In genomic region chr4:147731611-147732515, GRCh38 we compare ENCODE assay signal across 7 cellular contexts. TPM values are rescaled to one million over a fixed set of nuclear protein-coding genes. Genes with fewer than 3 reads are reported as not detected.
DNase-seq lines count a peak whose midpoint lies in the region; ATAC-seq and TF ChIP-seq lines count a peak whose summit lies in the region.

Gene ARHGAP10 (plus strand): TSS chr4:147732088. CDS start chr4:147732302, 214 bp downstream.

- intact Hi-C loops in lower lobe of right lung (cut with DNase I): no loop called here

- H3K27ac ChIP-seq in lower lobe of right lung: peak within 1 kb of the TSS; percentile 88

- DNase-seq in NCI-H1105 treated with DMSO at 0.1 percent for 48 hours (lab: John Stamatoyannopoulos, UW): peak; percentile 56
- DNase-seq in activated CD4-positive, alpha-beta T cell treated with anti-CD3 and anti-CD28 coated beads, Interleukin-2, amount 50 U/mL, for 4 hours: peak; percentile 66 to 72
- peak; percentile 42 to 74 for DNase-seq in dermis microvascular lymphatic vessel endothelial cell (ENCODE audit: low read depth in 2 of 2)
- peak; percentile 82 for DNase-seq in lower lobe of right lung
- DNase-seq in stimulated activated CD4-positive, alpha-beta T cell treated with anti-CD3 and anti-CD28 coated beads, TNF-alpha, amount 100 ng/mL, for 48 hours (ENCODE audit: low read depth in 3 of 3): peak; percentile 34 to 58 (median 35)

- H3K27me3 ChIP-seq in lower lobe of right lung (ENCODE audit: low read depth): no peaks in the 10 kb centered on the region

- no peak for TF ChIP-seq CTCF in lower lobe of right lung (IDR thresholded peaks at IDR 0.05)

- ATAC-seq in GM18498 (IDR thresholded peaks at IDR 0.05; ENCODE audit: unreplicated experiment): peak; percentile 69
- ATAC-seq in HG02588 (IDR thresholded peaks at IDR 0.05; ENCODE audit: unreplicated experiment): peak; percentile 72
- peak; percentile 89 to 91 for ATAC-seq in lower lobe of right lung

- no peaks in the 10 kb centered on the region for H3K9me3 ChIP-seq in lower lobe of right lung

- H3K4me3 ChIP-seq in lower lobe of right lung: peak within 1 kb of the TSS; percentile 86

- H3K36me3 ChIP-seq in lower lobe of right lung: no peaks in the 10 kb centered on the region

- peaks cover 37% of the 10 kb centered on the region for H3K4me1 ChIP-seq in lower lobe of right lung

RNA-seq across cellular contexts. Expression of gene ARHGAP10, which starts in this region (rescaled TPM):
- total RNA-seq in dermis microvascular lymphatic vessel endothelial cell: 4.8 and 9.1 TPM in 2 replicates
- 26.4 TPM for total RNA-seq in lower lobe of right lung

Comparison
In these comparisons a context has a peak if more than half of its experiments do, and no peak if none do; other contexts are left out.
1. Peak in every context shown above with its lines: DNase-seq, ATAC-seq, H3K4me3 ChIP-seq and H3K27ac ChIP-seq.